ENCODE assay signal across 8 cellular contexts in the genomic region with DNA sequence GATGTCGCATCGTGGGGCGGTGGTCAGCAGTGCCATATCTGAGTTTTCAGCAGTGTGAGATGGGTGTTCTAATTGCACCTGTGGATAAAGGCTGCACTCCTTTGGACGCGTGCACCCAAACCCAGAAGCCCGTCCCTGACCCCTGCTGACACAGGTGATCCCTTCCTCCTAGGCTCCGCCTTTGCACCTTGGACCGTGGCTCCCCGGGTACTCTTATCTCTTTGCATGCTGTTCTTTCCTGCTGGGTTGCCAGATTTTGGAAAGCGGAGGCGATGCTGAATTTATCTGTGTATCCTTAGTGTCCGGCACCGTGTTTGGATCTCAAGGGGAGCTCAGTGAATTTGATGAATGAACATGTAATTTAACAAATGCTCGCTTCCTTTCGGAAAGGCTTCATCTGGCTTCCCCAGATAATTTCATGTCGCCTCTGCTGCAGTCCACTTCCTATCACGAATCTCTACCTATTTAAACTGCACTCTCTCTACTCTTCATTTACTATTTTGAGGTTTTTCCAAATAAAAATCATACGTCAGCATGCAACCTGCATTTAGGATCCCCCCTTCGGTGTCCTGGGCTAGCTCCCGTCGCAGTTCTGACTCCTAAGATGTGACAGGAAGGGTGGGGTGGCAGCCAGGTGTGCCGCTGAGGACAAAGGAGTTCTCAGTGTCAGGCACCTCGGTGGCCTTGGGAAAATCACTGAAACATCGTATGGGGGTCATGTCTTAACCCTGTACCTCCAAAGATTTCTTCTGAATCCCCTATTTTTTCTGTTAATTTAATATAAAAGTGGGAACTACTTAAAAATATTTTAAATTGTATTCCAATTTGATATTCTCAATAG. TPM values are rescaled to one million over a fixed set of nuclear protein-coding genes. Genes with fewer than 3 reads are reported as not detected.
DNase-seq lines count a peak whose midpoint lies in the region; ATAC-seq lines count a peak whose summit lies in the region.

No MANE protein-coding gene starts in this region.

- WGBS in esophagus, 2 donors: 5 to 6% methylated on average over 24 of the region's 24 CpGs

- H3K9me3 Mint-ChIP-seq in naive thymus-derived CD8-positive, alpha-beta T cell: no peaks in the 10 kb centered on the region

- H3K4me3 Mint-ChIP-seq in naive thymus-derived CD8-positive, alpha-beta T cell: peak overlapping the region; percentile 83 to 97 (median 91)

- H3K36me3 Mint-ChIP-seq in naive thymus-derived CD8-positive, alpha-beta T cell: no peaks in the 10 kb centered on the region

- no peaks in the 10 kb centered on the region for H3K27me3 ChIP-seq in esophagus (ENCODE audit: control insufficient read depth in 1 of 2, insufficient read depth in 2 of 2, low read length in 2 of 2)

- H3K36me3 ChIP-seq in esophagus (ENCODE audit: control insufficient read depth in 2 of 2, insufficient read depth in 2 of 2, low read length in 1 of 2): peaks cover 0 to 3% of the 10 kb centered on the region in 2 donors

- peaks cover 12 to 24% (median 20%) of the 10 kb centered on the region in 4 donors for H3K4me1 Mint-ChIP-seq in naive thymus-derived CD8-positive, alpha-beta T cell

- H3K27ac Mint-ChIP-seq in naive thymus-derived CD8-positive, alpha-beta T cell: peak overlapping the region; percentile 35 to 86 (median 66)

- peaks cover 23 to 57% (median 32%) of the 10 kb centered on the region in 5 donors for H3K27me3 Mint-ChIP-seq in naive thymus-derived CD8-positive, alpha-beta T cell

- peak overlapping the region; percentile 58 to 99 for H3K4me3 ChIP-seq in esophagus (ENCODE audit: low read depth in 1 of 2, low read length in 2 of 2)

- POLR2A ChIA-PET in naive thymus-derived CD8-positive, alpha-beta T cell (lab: Charles Lee): interaction anchor here (1.0 kb wide), 1 partner anchor 107 kb away, joined by 3 read pairs; no protein-coding TSS in a partner anchor

- DNase-seq in NCI-H524 (lab: John Stamatoyannopoulos, UW) (peak; percentile 13 to 59), NCI-H524 treated with DMSO at 0.1 percent for 48 hours (lab: John Stamatoyannopoulos, UW) (no peak), T-helper 9 cell (peak; percentile 1)
- DNase-seq in naive thymus-derived CD8-positive, alpha-beta T cell: peak in 2 of 10 donors; percentile 23 to 25
- no peak for DNase-seq in activated CD4-positive, CD25-positive, alpha-beta regulatory T cell treated with anti-CD3 and anti-CD28 coated beads, Interleukin-2, amount 50 U/mL, for 72 hours

- peak overlapping the region; percentile 98 for H3K27ac ChIP-seq in esophagus (ENCODE audit: low read depth in 2 of 2, low read length in 1 of 2)

- ATAC-seq in HG03432 (IDR thresholded peaks at IDR 0.05; ENCODE audit: unreplicated experiment): peak; percentile 31
- peak; percentile 38 to 42 for ATAC-seq in naive thymus-derived CD8-positive, alpha-beta T cell
- no peak for ATAC-seq in HG03095 (IDR thresholded peaks at IDR 0.05; ENCODE audit: unreplicated experiment)

- H3K4me1 ChIP-seq in esophagus (ENCODE audit: control insufficient read depth in 2 of 2, insufficient read depth in 2 of 2, low read length in 1 of 2): no peaks in the 10 kb centered on the region

- no peaks in the 10 kb centered on the region for H3K9me3 ChIP-seq in esophagus (ENCODE audit: control insufficient read depth in 2 of 2, insufficient read depth in 1 of 2, low read depth in 1 of 2, low read length in 1 of 2)

RNA-seq across cellular contexts. Expression of a gene that starts 0.8 kb away (rescaled TPM):
- polyA plus RNA-seq in esophagus: 100 to 1,000 TPM; 680 to 740 TPM
- total RNA-seq in naive thymus-derived CD8-positive, alpha-beta T cell: under 1 TPM; 0.27 to 0.39 TPM
- under 1 TPM; 0.05 to 0.77 (median 0.48) TPM for polyA plus RNA-seq in naive thymus-derived CD8-positive, alpha-beta T cell

RNA-seq across cellular contexts. Expression of a gene that starts 53.8 kb away (rescaled TPM):
- polyA plus RNA-seq in esophagus: under 1 TPM; 0.15 to 0.20 TPM
- total RNA-seq in naive thymus-derived CD8-positive, alpha-beta T cell: not detected
- polyA plus RNA-seq in naive thymus-derived CD8-positive, alpha-beta T cell: not detected

Comparison
In these comparisons a context has a peak if more than half of its experiments do, and no peak if none do; other contexts are left out.
1. DNase-seq: peak in NCI-H524 (2 of 2) and T-helper 9 cell (single experiment); none in NCI-H524 treated with DMSO at 0.1 percent for 48 hours (single experiment) and activated CD4-positive, CD25-positive, alpha-beta regulatory T cell treated with anti-CD3 and anti-CD28 coated beads, Interleukin-2, amount 50 U/mL, for 72 hours (single experiment).
2. RNA of a gene that starts 0.8 kb away (polyA plus RNA-seq): 680 to 740 TPM in esophagus; 0.05 to 0.77 TPM in naive thymus-derived CD8-positive, alpha-beta T cell; every median in the first group is over 100 times any median in the second.